In genomic region chr19:39054091-39054470, GRCh38 we compare ENCODE assay signal across 25 cellular contexts. TPM values are rescaled to one million over a fixed set of nuclear protein-coding genes. Genes with fewer than 3 reads are reported as not detected.
"Had no signal": no experiment of that assay in that cellular context is flagged by ENCODE, and none has a peak within 500 bp of the region (broad histone marks: within the 10 kb centered on the region; RNA-seq: fewer than 3 reads in every experiment).

No MANE protein-coding gene starts in this region.

- H3K4me1 Mint-ChIP-seq: activated CD8-positive, alpha-beta memory T cell treated with anti-CD3 and anti-CD28 coated beads, Interleukin-2, amount 10 ng/mL, durations not matched to agents 7 days and 5 days; activated naive CD8-positive, alpha-beta T cell treated with anti-CD3 and anti-CD28 coated beads, Interleukin-2, amount 50 U/mL, for 24 hours; brain; T-helper 17 cell; WTC11 had no signal

- H3K27me3 ChIP-seq: MG63 had no signal

- H3K27me3 Mint-ChIP-seq: activated naive CD8-positive, alpha-beta T cell treated with anti-CD3 and anti-CD28 coated beads, Interleukin-2, amount 50 U/mL, for 24 hours; activated T-cell treated with anti-CD3 and anti-CD28 coated beads, Interleukin-2, amount 50 U/mL, for 24 hours; T-helper 17 cell had no signal

- H3K4me3 ChIP-seq: MG63 had no signal

- H3K4me3 Mint-ChIP-seq: activated CD8-positive, alpha-beta memory T cell treated with anti-CD3 and anti-CD28 coated beads, Interleukin-2, amount 10 ng/mL, durations not matched to agents 7 days and 5 days; activated naive CD8-positive, alpha-beta T cell treated with anti-CD3 and anti-CD28 coated beads, Interleukin-2, amount 50 U/mL, for 24 hours; activated T-cell treated with anti-CD3 and anti-CD28 coated beads, Interleukin-2, amount 50 U/mL, for 24 hours; brain; T-helper 17 cell; WTC11 had no signal

- FAIRE-seq: astrocyte, RCC 7860 had no signal

- H3K36me3 Mint-ChIP-seq: activated CD8-positive, alpha-beta memory T cell treated with anti-CD3 and anti-CD28 coated beads, Interleukin-2, amount 10 ng/mL, durations not matched to agents 7 days and 5 days; activated naive CD4-positive, alpha-beta T cell treated with anti-CD3 and anti-CD28 coated beads, Interleukin-2, amount 50 U/mL, for 72 hours; brain; WTC11 had no signal

- ATAC-seq: activated CD8-positive, alpha-beta memory T cell treated with anti-CD3 and anti-CD28 coated beads, Interleukin-2, amount 10 ng/mL, durations not matched to agents 7 days and 5 days; activated naive CD4-positive, alpha-beta T cell treated with anti-CD3 and anti-CD28 coated beads, Interleukin-2, amount 50 U/mL, for 72 hours; activated naive CD8-positive, alpha-beta T cell treated with anti-CD3 and anti-CD28 coated beads, Interleukin-2, amount 50 U/mL, for 24 hours; PC-3; T-helper 17 cell; WTC11 had no signal

- H3K36me3 ChIP-seq: MG63 had no signal

- H3K9me3 Mint-ChIP-seq: activated naive CD4-positive, alpha-beta T cell treated with anti-CD3 and anti-CD28 coated beads, Interleukin-2, amount 50 U/mL, for 72 hours; activated naive CD8-positive, alpha-beta T cell treated with anti-CD3 and anti-CD28 coated beads, Interleukin-2, amount 50 U/mL, for 24 hours; activated T-cell treated with anti-CD3 and anti-CD28 coated beads, Interleukin-2, amount 50 U/mL, for 24 hours had no signal

- DNase-seq: activated CD4-positive, alpha-beta T cell treated with anti-CD3 and anti-CD28 coated beads for 48 hours; activated CD4-positive, alpha-beta T cell treated with anti-CD3 and anti-CD28 coated beads, Interleukin-2, amount 50 U/mL, for 4 hours; activated CD4-positive, CD25-positive, alpha-beta regulatory T cell treated with anti-CD3 and anti-CD28 coated beads, Interleukin-2, amount 50 U/mL, for 72 hours; activated CD8-positive, alpha-beta memory T cell treated with anti-CD3 and anti-CD28 coated beads, Interleukin-2, amount 10 ng/mL, durations not matched to agents 7 days and 5 days; activated effector memory CD4-positive, alpha-beta T cell treated with anti-CD3 and anti-CD28 coated beads, Interleukin-2, amount 50 U/mL, for 16 hours; activated naive CD4-positive, alpha-beta T cell treated with Interleukin-2 at 50 U/mL for 16 hours; activated naive CD8-positive, alpha-beta T cell treated with anti-CD3 and anti-CD28 coated beads, Interleukin-2, amount 50 U/mL, for 24 hours; activated T-cell treated with anti-CD3 and anti-CD28 coated beads, Interleukin-2, amount 50 U/mL, for 24 hours; amniotic stem cell; MG63; MV-4-11; NCI-H1092 treated with DMSO at 0.1 percent for 48 hours; NCI-H1417 treated with DMSO at 0.1 percent for 48 hours; NCI-H1694; NCI-H2081; NCI-H524; PC-3; SHP77; T-helper 17 cell; T-helper 9 cell had no signal

RNA-seq across cellular contexts. Expression of gene ACP7, which starts 30.1 kb away (rescaled TPM):
- total RNA-seq: activated CD8-positive, alpha-beta memory T cell treated with anti-CD3 and anti-CD28 coated beads, Interleukin-2, amount 10 ng/mL, durations not matched to agents 7 days and 5 days; astrocyte; T-helper 17 cell had no signal
